Comparison of ENCODE assay signal across 1 cellular context in the genomic region with DNA sequence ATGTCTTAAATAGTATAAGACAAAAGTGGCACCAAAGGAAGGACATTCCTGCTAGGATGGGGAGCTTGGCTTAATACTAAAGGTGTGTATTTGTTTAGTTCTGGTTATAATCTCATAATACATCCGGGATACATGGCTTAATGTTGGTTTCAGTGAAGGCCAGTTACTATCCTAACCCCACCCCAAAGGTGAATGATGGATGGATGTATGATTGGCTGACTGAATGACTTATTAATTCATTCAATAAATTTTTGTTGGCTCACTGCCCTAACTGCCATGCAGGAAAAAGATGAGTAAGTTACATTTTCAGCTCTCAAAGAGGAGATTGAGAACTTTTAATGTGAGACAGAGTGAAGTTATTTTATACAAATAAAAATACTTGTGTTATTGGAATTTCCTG.
TF ChIP-seq lines count a peak whose summit lies in the region.

No MANE protein-coding gene starts in this region.

TF ChIP-seq in SK-N-SH treated with all-trans-retinoic acid at 6 μM for 48 hours, 23 proteins besides CTCF, POLR2A, EP300 and RAD21 (continued from another document):
- TF ChIP-seq, protein P1, sequence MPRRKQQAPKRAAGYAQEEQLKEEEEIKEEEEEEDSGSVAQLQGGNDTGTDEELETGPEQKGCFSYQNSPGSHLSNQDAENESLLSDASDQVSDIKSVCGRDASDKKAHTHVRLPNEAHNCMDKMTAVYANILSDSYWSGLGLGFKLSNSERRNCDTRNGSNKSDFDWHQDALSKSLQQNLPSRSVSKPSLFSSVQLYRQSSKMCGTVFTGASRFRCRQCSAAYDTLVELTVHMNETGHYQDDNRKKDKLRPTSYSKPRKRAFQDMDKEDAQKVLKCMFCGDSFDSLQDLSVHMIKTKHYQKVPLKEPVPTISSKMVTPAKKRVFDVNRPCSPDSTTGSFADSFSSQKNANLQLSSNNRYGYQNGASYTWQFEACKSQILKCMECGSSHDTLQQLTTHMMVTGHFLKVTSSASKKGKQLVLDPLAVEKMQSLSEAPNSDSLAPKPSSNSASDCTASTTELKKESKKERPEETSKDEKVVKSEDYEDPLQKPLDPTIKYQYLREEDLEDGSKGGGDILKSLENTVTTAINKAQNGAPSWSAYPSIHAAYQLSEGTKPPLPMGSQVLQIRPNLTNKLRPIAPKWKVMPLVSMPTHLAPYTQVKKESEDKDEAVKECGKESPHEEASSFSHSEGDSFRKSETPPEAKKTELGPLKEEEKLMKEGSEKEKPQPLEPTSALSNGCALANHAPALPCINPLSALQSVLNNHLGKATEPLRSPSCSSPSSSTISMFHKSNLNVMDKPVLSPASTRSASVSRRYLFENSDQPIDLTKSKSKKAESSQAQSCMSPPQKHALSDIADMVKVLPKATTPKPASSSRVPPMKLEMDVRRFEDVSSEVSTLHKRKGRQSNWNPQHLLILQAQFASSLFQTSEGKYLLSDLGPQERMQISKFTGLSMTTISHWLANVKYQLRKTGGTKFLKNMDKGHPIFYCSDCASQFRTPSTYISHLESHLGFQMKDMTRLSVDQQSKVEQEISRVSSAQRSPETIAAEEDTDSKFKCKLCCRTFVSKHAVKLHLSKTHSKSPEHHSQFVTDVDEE (CRISPR knock-in tag; IDR thresholded peaks at IDR 0.05) = no peak
- no peak for TF ChIP-seq ISL1 (CRISPR knock-in tag; IDR thresholded peaks at IDR 0.05)
- TF ChIP-seq ZNF565 (CRISPR knock-in tag; conservative IDR thresholded peaks at IDR 0.05; ENCODE audit: low read depth) = no peak
- no peak for TF ChIP-seq ESRRG (CRISPR knock-in tag; IDR thresholded peaks at IDR 0.05)
- TF ChIP-seq PPARA (CRISPR knock-in tag; IDR thresholded peaks at IDR 0.05; ENCODE audit: borderline replicate concordance) = no peak
- no peak for TF ChIP-seq ZFP3 (CRISPR knock-in tag; IDR thresholded peaks at IDR 0.05)
